ENCODE assay signal across 3 cellular contexts in the genomic region with DNA sequence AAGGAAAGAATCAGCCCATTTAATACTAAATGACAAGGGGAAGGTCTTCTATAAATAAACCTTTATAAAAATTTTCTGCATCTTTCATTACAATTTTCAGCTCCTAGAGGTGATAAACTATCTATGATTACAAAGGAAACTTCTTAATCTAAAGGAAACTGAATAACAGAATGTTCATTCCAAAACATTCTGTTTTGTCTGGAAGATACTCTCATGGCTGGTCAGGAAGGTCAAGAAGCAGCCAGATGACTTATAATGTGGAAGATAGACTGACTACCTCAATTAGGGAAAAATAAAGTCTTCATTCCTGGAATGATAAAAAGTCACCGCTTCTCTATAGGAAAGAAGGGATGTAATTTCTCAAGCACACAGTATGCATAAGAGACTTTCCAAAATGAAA.
A peak's percentile ranks its signal among the peaks of the same experiment; 100 is the strongest.
TF ChIP-seq lines count a peak whose summit lies in the region.

No MANE protein-coding gene starts in this region.

TF ChIP-seq in liver, 16 proteins besides CTCF, POLR2A, EP300 and RAD21 (continued from another document):
- TF ChIP-seq NR2F2 (IDR thresholded peaks at IDR 0.05), result peak; percentile 64
- TF ChIP-seq, protein P1, sequence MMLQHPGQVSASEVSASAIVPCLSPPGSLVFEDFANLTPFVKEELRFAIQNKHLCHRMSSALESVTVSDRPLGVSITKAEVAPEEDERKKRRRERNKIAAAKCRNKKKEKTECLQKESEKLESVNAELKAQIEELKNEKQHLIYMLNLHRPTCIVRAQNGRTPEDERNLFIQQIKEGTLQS (IDR thresholded peaks at IDR 0.05), result no peak
TF ChIP-seq in liver: peak in this region for 1.

TF ChIP-seq in HepG2, 621 proteins besides CTCF, POLR2A, EP300 and RAD21:
- TF ChIP-seq DPF2 (CRISPR knock-in tag; IDR thresholded peaks at IDR 0.05; ENCODE audit: borderline replicate concordance, low read depth), result no peak
- TF ChIP-seq ZNF550 (CRISPR knock-in tag; IDR thresholded peaks at IDR 0.05; ENCODE audit: borderline replicate concordance), result no peak
- no peak for TF ChIP-seq ZNF282 (IDR thresholded peaks at IDR 0.05; ENCODE audit: partially characterized antibody)
- TF ChIP-seq ZNF670 (CRISPR knock-in tag; IDR thresholded peaks at IDR 0.05; ENCODE audit: borderline replicate concordance), result no peak
- no peak for TF ChIP-seq ZNF253 (CRISPR knock-in tag; IDR thresholded peaks at IDR 0.05; ENCODE audit: borderline replicate concordance)
- no peak for TF ChIP-seq HIVEP1 (CRISPR knock-in tag; IDR thresholded peaks at IDR 0.05)
- TF ChIP-seq, protein P2, sequence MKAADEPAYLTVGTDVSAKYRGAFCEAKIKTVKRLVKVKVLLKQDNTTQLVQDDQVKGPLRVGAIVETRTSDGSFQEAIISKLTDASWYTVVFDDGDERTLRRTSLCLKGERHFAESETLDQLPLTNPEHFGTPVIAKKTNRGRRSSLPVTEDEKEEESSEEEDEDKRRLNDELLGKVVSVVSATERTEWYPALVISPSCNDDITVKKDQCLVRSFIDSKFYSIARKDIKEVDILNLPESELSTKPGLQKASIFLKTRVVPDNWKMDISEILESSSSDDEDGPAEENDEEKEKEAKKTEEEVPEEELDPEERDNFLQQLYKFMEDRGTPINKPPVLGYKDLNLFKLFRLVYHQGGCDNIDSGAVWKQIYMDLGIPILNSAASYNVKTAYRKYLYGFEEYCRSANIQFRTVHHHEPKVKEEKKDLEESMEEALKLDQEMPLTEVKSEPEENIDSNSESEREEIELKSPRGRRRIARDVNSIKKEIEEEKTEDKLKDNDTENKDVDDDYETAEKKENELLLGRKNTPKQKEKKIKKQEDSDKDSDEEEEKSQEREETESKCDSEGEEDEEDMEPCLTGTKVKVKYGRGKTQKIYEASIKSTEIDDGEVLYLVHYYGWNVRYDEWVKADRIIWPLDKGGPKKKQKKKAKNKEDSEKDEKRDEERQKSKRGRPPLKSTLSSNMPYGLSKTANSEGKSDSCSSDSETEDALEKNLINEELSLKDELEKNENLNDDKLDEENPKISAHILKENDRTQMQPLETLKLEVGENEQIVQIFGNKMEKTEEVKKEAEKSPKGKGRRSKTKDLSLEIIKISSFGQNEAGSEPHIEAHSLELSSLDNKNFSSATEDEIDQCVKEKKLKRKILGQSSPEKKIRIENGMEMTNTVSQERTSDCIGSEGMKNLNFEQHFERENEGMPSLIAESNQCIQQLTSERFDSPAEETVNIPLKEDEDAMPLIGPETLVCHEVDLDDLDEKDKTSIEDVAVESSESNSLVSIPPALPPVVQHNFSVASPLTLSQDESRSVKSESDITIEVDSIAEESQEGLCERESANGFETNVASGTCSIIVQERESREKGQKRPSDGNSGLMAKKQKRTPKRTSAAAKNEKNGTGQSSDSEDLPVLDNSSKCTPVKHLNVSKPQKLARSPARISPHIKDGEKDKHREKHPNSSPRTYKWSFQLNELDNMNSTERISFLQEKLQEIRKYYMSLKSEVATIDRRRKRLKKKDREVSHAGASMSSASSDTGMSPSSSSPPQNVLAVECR (CRISPR knock-in tag; IDR thresholded peaks at IDR 0.05; ENCODE audit: borderline replicate concordance), result no peak
- TF ChIP-seq ZFP41 (CRISPR knock-in tag; IDR thresholded peaks at IDR 0.05; ENCODE audit: borderline replicate concordance), result no peak
- TF ChIP-seq WIZ (CRISPR knock-in tag; IDR thresholded peaks at IDR 0.05), result no peak
- TF ChIP-seq, protein P3, sequence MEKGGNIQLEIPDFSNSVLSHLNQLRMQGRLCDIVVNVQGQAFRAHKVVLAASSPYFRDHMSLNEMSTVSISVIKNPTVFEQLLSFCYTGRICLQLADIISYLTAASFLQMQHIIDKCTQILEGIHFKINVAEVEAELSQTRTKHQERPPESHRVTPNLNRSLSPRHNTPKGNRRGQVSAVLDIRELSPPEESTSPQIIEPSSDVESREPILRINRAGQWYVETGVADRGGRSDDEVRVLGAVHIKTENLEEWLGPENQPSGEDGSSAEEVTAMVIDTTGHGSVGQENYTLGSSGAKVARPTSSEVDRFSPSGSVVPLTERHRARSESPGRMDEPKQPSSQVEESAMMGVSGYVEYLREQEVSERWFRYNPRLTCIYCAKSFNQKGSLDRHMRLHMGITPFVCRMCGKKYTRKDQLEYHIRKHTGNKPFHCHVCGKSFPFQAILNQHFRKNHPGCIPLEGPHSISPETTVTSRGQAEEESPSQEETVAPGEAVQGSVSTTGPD (CRISPR knock-in tag; IDR thresholded peaks at IDR 0.05), result no peak
- no peak for TF ChIP-seq EZH2 (conservative IDR thresholded peaks at IDR 0.05; ENCODE audit: low read depth, low read length)
- TF ChIP-seq ZNF274 (CRISPR knock-in tag; IDR thresholded peaks at IDR 0.05), result no peak

TF ChIP-seq in endothelial cell of umbilical vein, 7 proteins besides CTCF, POLR2A, EP300 and RAD21:
- TF ChIP-seq, protein P4, sequence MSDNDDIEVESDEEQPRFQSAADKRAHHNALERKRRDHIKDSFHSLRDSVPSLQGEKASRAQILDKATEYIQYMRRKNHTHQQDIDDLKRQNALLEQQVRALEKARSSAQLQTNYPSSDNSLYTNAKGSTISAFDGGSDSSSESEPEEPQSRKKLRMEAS (IDR thresholded peaks at IDR 0.05; ENCODE audit: insufficient read depth, insufficient read length), result no peak
- TF ChIP-seq MYC (IDR thresholded peaks at IDR 0.05; ENCODE audit: low read depth, low read length), result no peak
- TF ChIP-seq EZH2 (IDR thresholded peaks at IDR 0.05; ENCODE audit: borderline replicate concordance, low read depth, low read length, severe bottlenecking), result no peak
- no peak for TF ChIP-seq JUN (IDR thresholded peaks at IDR 0.05; ENCODE audit: borderline replicate concordance, insufficient read depth, insufficient read length, low read depth)
- TF ChIP-seq POLR2AphosphoS5 (IDR thresholded peaks at IDR 0.05; ENCODE audit: insufficient read depth, low read depth, low read length), result no peak
- peak; percentile 26 for TF ChIP-seq FOS (IDR thresholded peaks at IDR 0.05; ENCODE audit: borderline replicate concordance, insufficient read depth, low read length)
- TF ChIP-seq GATA2 (IDR thresholded peaks at IDR 0.05; ENCODE audit: insufficient read depth, insufficient read length, low read depth, low read length), result peak; percentile 54
